Comparison of ENCODE assay signal across 31 cellular contexts in the genomic region with DNA sequence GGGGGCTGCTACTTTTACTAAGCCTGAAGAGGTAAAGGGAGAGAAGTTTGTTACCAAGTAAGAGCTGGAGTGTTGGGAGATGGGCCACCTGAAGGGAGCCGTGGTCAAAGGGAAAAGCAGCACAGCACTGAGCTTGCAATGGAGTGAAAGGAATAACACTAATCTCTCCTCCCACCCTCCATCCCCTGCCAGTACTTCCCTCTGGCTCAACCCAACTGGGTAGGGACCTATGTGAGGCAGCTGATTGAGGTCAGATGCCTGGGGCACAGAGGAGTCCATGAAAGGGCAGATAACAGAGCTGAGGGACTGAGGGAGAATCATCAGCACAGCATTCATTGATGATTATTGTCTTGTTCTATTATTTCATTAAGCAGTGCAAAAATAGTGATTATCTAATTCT.
"Had no signal": no experiment of that assay in that cellular context is flagged by ENCODE, and none has a peak within 500 bp of the region (broad histone marks: within the 10 kb centered on the region; RNA-seq: fewer than 3 reads in every experiment).

No MANE protein-coding gene starts in this region.

- H3K27ac ChIP-seq: brain microvascular endothelial cell, pancreas, psoas muscle, sigmoid colon, vagina had no signal

- H3K36me3 ChIP-seq: brain microvascular endothelial cell, pancreas, sigmoid colon, vagina had no signal

- ATAC-seq: activated CD8-positive, alpha-beta T cell treated with anti-CD3 and anti-CD28 coated beads for 36 hours; activated T-cell treated with anti-CD3 and anti-CD28 coated beads, Interleukin-2, amount 50 U/mL, for 4 hours; activated T-helper 17 cell treated with anti-CD3 and anti-CD28 coated beads, Interleukin-2, amount 50 U/mL, for 72 hours; esophagus mucosa; pancreas; psoas muscle; stimulated activated effector memory CD8-positive, alpha-beta T cell treated with anti-CD3 and anti-CD28 coated beads, Interleukin-12 subunit alpha, Interleukin-12 subunit beta, amount 100 ng/mL, for 72 hours; stimulated activated naive CD8-positive, alpha-beta T cell treated with anti-CD3 and anti-CD28 coated beads, Interleukin-15, amount 100 ng/mL, for 72 hours had no signal

- H3K4me3 Mint-ChIP-seq: activated B cell treated with CpG ODN at 0.5 μM for 24 hours; activated CD8-positive, alpha-beta T cell treated with anti-CD3 and anti-CD28 coated beads for 36 hours; activated T-cell treated with anti-CD3 and anti-CD28 coated beads, Interleukin-2, amount 50 U/mL, for 4 hours; activated T-helper 17 cell treated with anti-CD3 and anti-CD28 coated beads, Interleukin-2, amount 50 U/mL, for 72 hours; mesothelial cell of epicardium; naive B cell; nephron progenitor cell; stimulated activated effector memory CD8-positive, alpha-beta T cell treated with anti-CD3 and anti-CD28 coated beads, Interleukin-12 subunit alpha, Interleukin-12 subunit beta, amount 100 ng/mL, for 72 hours; stimulated activated naive CD8-positive, alpha-beta T cell treated with anti-CD3 and anti-CD28 coated beads, Interleukin-15, amount 100 ng/mL, for 72 hours; T-helper 1 cell treated with Interleukin-12 subunit alpha and Interleukin-12 subunit beta and Interleukin-4 antibody, amounts not matched to agents 30 μg/mL and 1 μg/mL, for 36 hours; type B pancreatic cell had no signal

- H3K4me1 ChIP-seq: pancreas, psoas muscle, sigmoid colon, vagina had no signal

- H3K4me3 ChIP-seq: pancreas, psoas muscle, sigmoid colon, vagina had no signal

- H3K9me3 ChIP-seq: pancreas, psoas muscle, sigmoid colon, vagina had no signal

- H3K36me3 Mint-ChIP-seq: stimulated activated effector memory CD8-positive, alpha-beta T cell treated with anti-CD3 and anti-CD28 coated beads, Interleukin-12 subunit alpha, Interleukin-12 subunit beta, amount 100 ng/mL, for 72 hours; type B pancreatic cell had no signal

- H3K9me3 Mint-ChIP-seq: type B pancreatic cell had no signal

- H3K4me1 Mint-ChIP-seq: activated B cell treated with CpG ODN at 0.5 μM for 24 hours; activated T-helper 17 cell treated with anti-CD3 and anti-CD28 coated beads, Interleukin-2, amount 50 U/mL, for 72 hours; naive B cell; nephron progenitor cell; stimulated activated effector memory CD8-positive, alpha-beta T cell treated with anti-CD3 and anti-CD28 coated beads, Interleukin-12 subunit alpha, Interleukin-12 subunit beta, amount 100 ng/mL, for 72 hours; stimulated activated naive CD8-positive, alpha-beta T cell treated with anti-CD3 and anti-CD28 coated beads, Interleukin-15, amount 100 ng/mL, for 72 hours had no signal

- H3K27me3 Mint-ChIP-seq: activated CD8-positive, alpha-beta T cell treated with anti-CD3 and anti-CD28 coated beads for 36 hours; naive B cell; stimulated activated naive CD8-positive, alpha-beta T cell treated with anti-CD3 and anti-CD28 coated beads, Interleukin-15, amount 100 ng/mL, for 72 hours; type B pancreatic cell had no signal

- DNase-seq: activated B cell treated with CpG ODN at 0.5 μM for 24 hours; activated CD4-positive, alpha-beta T cell treated with anti-CD3 and anti-CD28 coated beads, Interleukin-2, amount 50 U/mL, for 1 hour; activated CD8-positive, alpha-beta T cell treated with anti-CD3 and anti-CD28 coated beads for 36 hours; activated gamma-delta T cell treated with Interleukin-2 at 50 U/mL for 16 hours; activated naive CD4-positive, alpha-beta T cell treated with anti-CD3 and anti-CD28 coated beads, Interleukin-2, amount 50 U/mL, for 16 hours; activated T-cell treated with anti-CD3 and anti-CD28 coated beads, Interleukin-2, amount 50 U/mL, for 4 hours; amniotic stem cell; brain microvascular endothelial cell; cortex of kidney; foreskin fibroblast; head of caudate nucleus; hippocampal formation; mammary epithelial cell; naive B cell; nephron progenitor cell; nucleus accumbens; pancreas; psoas muscle; sigmoid colon; small intestine; stimulated activated CD4-positive, alpha-beta T cell treated with anti-CD3 and anti-CD28 coated beads, Interleukin-4, amount 100 ng/mL, for 24 hours; stimulated activated naive CD8-positive, alpha-beta T cell treated with anti-CD3 and anti-CD28 coated beads, Interleukin-15, amount 100 ng/mL, for 72 hours; substantia nigra; T-helper 9 cell had no signal

- H3K27ac Mint-ChIP-seq: activated B cell treated with CpG ODN at 0.5 μM for 24 hours; activated CD8-positive, alpha-beta T cell treated with anti-CD3 and anti-CD28 coated beads for 36 hours; activated T-helper 17 cell treated with anti-CD3 and anti-CD28 coated beads, Interleukin-2, amount 50 U/mL, for 72 hours; mesothelial cell of epicardium; naive B cell; nephron progenitor cell; stimulated activated effector memory CD8-positive, alpha-beta T cell treated with anti-CD3 and anti-CD28 coated beads, Interleukin-12 subunit alpha, Interleukin-12 subunit beta, amount 100 ng/mL, for 72 hours; stimulated activated naive CD8-positive, alpha-beta T cell treated with anti-CD3 and anti-CD28 coated beads, Interleukin-15, amount 100 ng/mL, for 72 hours; T-helper 1 cell treated with Interleukin-12 subunit alpha and Interleukin-12 subunit beta and Interleukin-4 antibody, amounts not matched to agents 30 μg/mL and 1 μg/mL, for 36 hours; type B pancreatic cell had no signal

- H3K27me3 ChIP-seq: brain microvascular endothelial cell, pancreas, sigmoid colon, vagina had no signal
